Comparison of ENCODE assay signal across 22 cellular contexts in the genomic region with DNA sequence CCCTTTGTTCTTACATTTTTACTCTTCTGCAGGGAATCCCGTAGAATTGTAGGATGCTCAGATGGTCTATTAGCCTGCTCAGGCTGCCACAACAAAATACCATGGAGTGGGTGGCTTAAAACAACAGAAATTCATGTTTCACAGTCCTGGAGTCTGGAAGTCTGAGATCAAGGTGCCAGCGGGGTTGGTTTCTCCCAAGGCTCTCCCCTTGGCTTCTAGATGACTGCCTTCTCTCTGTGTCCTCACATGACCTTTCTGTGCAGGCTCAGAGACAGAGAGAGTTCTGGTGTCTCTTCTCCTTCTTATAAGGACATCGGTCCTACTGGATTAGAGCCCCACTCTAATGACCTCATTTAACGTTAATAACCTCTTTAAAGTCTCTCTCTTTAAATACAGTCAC. TPM values are rescaled to one million over a fixed set of nuclear protein-coding genes. Genes with fewer than 3 reads are reported as not detected.
"Had no signal": no experiment of that assay in that cellular context is flagged by ENCODE, and none has a peak within 500 bp of the region (broad histone marks: within the 10 kb centered on the region; RNA-seq: fewer than 3 reads in every experiment).

No MANE protein-coding gene starts in this region.

- H3K4me3 ChIP-seq: colonic mucosa, lower lobe of right lung, smooth muscle cell, testis, upper lobe of right lung had no signal

- H3K4me1 Mint-ChIP-seq: central memory CD8-positive, alpha-beta T cell; stimulated activated memory B cell treated with anti-CD40 and anti-IgM and Interleukin-4, amounts not matched to agents 10 μg/mL and 1 μg/mL and 100 μg/mL, for 72 hours had no signal

- DNase-seq: activated CD4-positive, alpha-beta T cell treated with anti-CD3 and anti-CD28 coated beads, Interleukin-2, amount 50 U/mL, for 1 hour; activated CD8-positive, alpha-beta memory T cell treated with anti-CD3 and anti-CD28 coated beads, Interleukin-2, amount 50 U/mL, for 4 hours; activated effector memory CD4-positive, alpha-beta T cell treated with anti-CD3 and anti-CD28 coated beads, Interleukin-2, amount 50 U/mL, for 16 hours; activated naive CD4-positive, alpha-beta T cell treated with anti-CD3 and anti-CD28 coated beads, Interleukin-2, amount 50 U/mL, for 16 hours; activated T-cell treated with anti-CD3 and anti-CD28 coated beads, Interleukin-2, amount 50 U/mL, for 72 hours; aorta; colonic mucosa; endodermal cell; foreskin fibroblast; hippocampal formation; lower lobe of right lung; stimulated activated CD4-positive, alpha-beta T cell treated with anti-CD3 and anti-CD28 coated beads, Interleukin-4, amount 100 ng/mL, for 4 hours; T-helper 9 cell; testis; upper lobe of right lung had no signal

- H3K4me3 Mint-ChIP-seq: activated T-cell treated with anti-CD3 and anti-CD28 coated beads, Interleukin-2, amount 50 U/mL, for 72 hours; central memory CD8-positive, alpha-beta T cell; endodermal cell; stimulated activated memory B cell treated with anti-CD40 and anti-IgM and Interleukin-4, amounts not matched to agents 10 μg/mL and 1 μg/mL and 100 μg/mL, for 72 hours had no signal

- H3K27ac Mint-ChIP-seq: activated T-cell treated with anti-CD3 and anti-CD28 coated beads, Interleukin-2, amount 50 U/mL, for 72 hours; endodermal cell; stimulated activated memory B cell treated with anti-CD40 and anti-IgM and Interleukin-4, amounts not matched to agents 10 μg/mL and 1 μg/mL and 100 μg/mL, for 72 hours had no signal

- H3K36me3 Mint-ChIP-seq: stimulated activated memory B cell treated with anti-CD40 and anti-IgM and Interleukin-4, amounts not matched to agents 10 μg/mL and 1 μg/mL and 100 μg/mL, for 72 hours had no signal

- H3K36me3 ChIP-seq: colonic mucosa, lower lobe of right lung, upper lobe of right lung had no signal

- H3K4me2 ChIP-seq: smooth muscle cell had no signal

- H3K9me3 ChIP-seq: colonic mucosa, lower lobe of right lung, testis, upper lobe of right lung had no signal

- H3K27ac ChIP-seq: colonic mucosa, epithelial cell of prostate, lower lobe of right lung, upper lobe of right lung had no signal

- H3K9me3 Mint-ChIP-seq: activated T-cell treated with anti-CD3 and anti-CD28 coated beads, Interleukin-2, amount 50 U/mL, for 72 hours had no signal

- ATAC-seq: activated CD4-positive, CD25-positive, alpha-beta regulatory T cell treated with anti-CD3 and anti-CD28 coated beads, Interleukin-2, amount 50 U/mL, for 24 hours; activated T-cell treated with anti-CD3 and anti-CD28 coated beads, Interleukin-2, amount 50 U/mL, for 72 hours; lower lobe of right lung; sciatic nerve had no signal

- H3K4me1 ChIP-seq: colonic mucosa, lower lobe of right lung, upper lobe of right lung had no signal

- H3K27me3 ChIP-seq: colonic mucosa, testis had no signal

RNA-seq across cellular contexts. Expression of gene HUNK, which starts 41.7 kb away (rescaled TPM):
- total RNA-seq: glomerular endothelial cell had no signal
